ENCODE assay signal across 25 cellular contexts in the genomic region with DNA sequence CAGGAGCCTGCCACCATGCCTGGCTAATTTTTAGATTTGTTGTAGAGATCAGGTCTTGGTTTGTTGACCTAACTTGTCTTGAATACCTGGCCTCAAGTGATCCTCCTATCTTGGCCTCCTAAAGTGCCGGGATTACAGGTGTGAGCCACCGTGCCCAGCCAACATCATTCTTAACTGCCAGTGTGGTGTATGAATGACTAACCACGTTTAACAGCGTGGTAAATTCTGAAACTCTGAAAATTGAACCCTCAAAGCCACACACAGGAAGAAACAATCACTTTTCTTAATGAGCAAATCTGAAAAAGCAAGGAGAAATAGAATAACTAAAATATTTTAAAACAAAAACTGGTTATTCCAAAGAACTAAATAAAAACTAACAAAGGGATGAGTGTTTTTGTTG. TPM values are rescaled to one million over a fixed set of nuclear protein-coding genes. Genes with fewer than 3 reads are reported as not detected.
DNase-seq lines count a peak whose midpoint lies in the region; ATAC-seq lines count a peak whose summit lies in the region.
"Had no signal": no experiment of that assay in that cellular context is flagged by ENCODE, and none has a peak within 500 bp of the region (broad histone marks: within the 10 kb centered on the region; RNA-seq: fewer than 3 reads in every experiment).

No MANE protein-coding gene starts in this region.

- CTCF ChIA-PET in activated CD4-positive, alpha-beta T cell treated with anti-CD3 and anti-CD28 coated beads for 36 hours (lab: Charles Lee) = interaction anchor here (0.6 to 1.3 kb wide), 5 partner anchors 17 to 543 kb away, joined by 3 read pairs; no protein-coding TSS in a partner anchor
- CTCF ChIA-PET in activated naive CD4-positive, alpha-beta T cell treated with anti-CD3 and anti-CD28 coated beads, Interleukin-2, amount 10 ng/mL, durations not matched to agents 7 days and 5 days (lab: Charles Lee) = interaction anchor here (0.7 to 1.8 kb wide), 2 partner anchors 22 to 43 kb away, joined by 3 to 4 read pairs; no protein-coding TSS in a partner anchor
- CTCF ChIA-PET in naive thymus-derived CD4-positive, alpha-beta T cell (lab: Charles Lee) = interaction anchor here (0.9 kb wide), 1 partner anchor 16 kb away, joined by 3 read pairs; no protein-coding TSS in a partner anchor

- H3K27me3 ChIP-seq in naive thymus-derived CD4-positive, alpha-beta T cell (ENCODE audit: control insufficient read depth in 2 of 2, insufficient read depth in 2 of 2, low read length in 2 of 2) = no peaks in the 10 kb centered on the region

- H3K27me3 Mint-ChIP-seq in activated CD4-positive, alpha-beta T cell treated with anti-CD3 and anti-CD28 coated beads for 36 hours = no peaks in the 10 kb centered on the region
- H3K27me3 Mint-ChIP-seq in activated naive CD4-positive, alpha-beta T cell treated with anti-CD3 and anti-CD28 coated beads, Interleukin-2, amount 10 ng/mL, durations not matched to agents 7 days and 5 days = no peaks in the 10 kb centered on the region
- no peaks in the 10 kb centered on the region for H3K27me3 Mint-ChIP-seq in activated T-helper 17 cell treated with anti-CD3 and anti-CD28 coated beads, Interleukin-2, amount 50 U/mL, for 72 hours
- no peaks in the 10 kb centered on the region for H3K27me3 Mint-ChIP-seq in naive thymus-derived CD4-positive, alpha-beta T cell

- no peak overlapping the region for H3K27ac ChIP-seq in naive thymus-derived CD4-positive, alpha-beta T cell (ENCODE audit: low read depth, low read length)

- POLR2A ChIA-PET in activated CD4-positive, alpha-beta T cell treated with anti-CD3 and anti-CD28 coated beads for 36 hours (lab: Charles Lee) = no interaction called here
- POLR2A ChIA-PET in naive thymus-derived CD4-positive, alpha-beta T cell (lab: Charles Lee) = no interaction called here

- H3K4me3 Mint-ChIP-seq in activated CD4-positive, alpha-beta T cell treated with anti-CD3 and anti-CD28 coated beads for 36 hours = no peak overlapping the region
- H3K4me3 Mint-ChIP-seq in activated naive CD4-positive, alpha-beta T cell treated with anti-CD3 and anti-CD28 coated beads, Interleukin-2, amount 10 ng/mL, durations not matched to agents 7 days and 5 days = no peak overlapping the region
- no peak overlapping the region for H3K4me3 Mint-ChIP-seq in activated T-helper 17 cell treated with anti-CD3 and anti-CD28 coated beads, Interleukin-2, amount 50 U/mL, for 72 hours
- no peak overlapping the region for H3K4me3 Mint-ChIP-seq in stimulated activated effector memory CD8-positive, alpha-beta T cell treated with anti-CD3 and anti-CD28 coated beads, Interleukin-12 subunit alpha, Interleukin-12 subunit beta, amount 100 ng/mL, for 72 hours
- H3K4me3 Mint-ChIP-seq in naive thymus-derived CD4-positive, alpha-beta T cell = peak overlapping the region in 1 of 10 donors; percentile 37
- H3K4me3 Mint-ChIP-seq: CD14-positive monocyte had no signal

- ATAC-seq in activated CD4-positive, alpha-beta T cell treated with anti-CD3 and anti-CD28 coated beads for 36 hours = peak; percentile 62
- ATAC-seq in activated naive CD4-positive, alpha-beta T cell treated with anti-CD3 and anti-CD28 coated beads, Interleukin-2, amount 50 U/mL, for 72 hours = peak; percentile 64 to 70
- ATAC-seq in activated T-helper 17 cell treated with anti-CD3 and anti-CD28 coated beads, Interleukin-2, amount 50 U/mL, for 72 hours (replicated peaks) = peak; percentile 82
- ATAC-seq in stimulated activated effector memory CD8-positive, alpha-beta T cell treated with anti-CD3 and anti-CD28 coated beads, Interleukin-12 subunit alpha, Interleukin-12 subunit beta, amount 100 ng/mL, for 72 hours = peak; percentile 85
- ATAC-seq in naive thymus-derived CD4-positive, alpha-beta T cell = no peak

- peak; percentile 28 for DNase-seq in activated CD4-positive, alpha-beta T cell treated with anti-CD3 and anti-CD28 coated beads for 36 hours
- DNase-seq in activated CD4-positive, alpha-beta T cell treated with anti-CD3 and anti-CD28 coated beads for 1 hour = no peak
- DNase-seq in activated naive CD4-positive, alpha-beta T cell treated with anti-CD3 and anti-CD28 coated beads, Interleukin-2, amount 50 U/mL, for 72 hours (ENCODE audit: low spot score in 2 of 2) = no peak
- no peak for DNase-seq in activated naive CD4-positive, alpha-beta T cell treated with anti-CD3 and anti-CD28 coated beads, Interleukin-2, amount 10 ng/mL, durations not matched to agents 7 days and 5 days
- DNase-seq in stimulated activated effector memory CD8-positive, alpha-beta T cell treated with anti-CD3 and anti-CD28 coated beads, Interleukin-12 subunit alpha, Interleukin-12 subunit beta, amount 100 ng/mL, for 72 hours (ENCODE audit: low spot score in 2 of 2) = no peak
- no peak for DNase-seq in naive thymus-derived CD4-positive, alpha-beta T cell
- DNase-seq in NCI-H446 (lab: John Stamatoyannopoulos, UW) = no peak
- DNase-seq: 8988T, Caco-2, DMS153, EL, Kasumi-1, MM.1S, NCI-H1092 treated with DMSO at 0.1 percent for 48 hours, NCI-H146, NCI-H2029 treated with DMSO at 0.1 percent for 48 hours, NCI-H2171, NCI-H446 treated with DMSO at 0.1 percent for 48 hours, NCI-H69, RPMI8226, SHP77 treated with DMSO at 0.1 percent for 48 hours had no signal

- no peak overlapping the region for H3K4me3 ChIP-seq in naive thymus-derived CD4-positive, alpha-beta T cell (ENCODE audit: low read length)

- H3K9me3 ChIP-seq in naive thymus-derived CD4-positive, alpha-beta T cell (ENCODE audit: control insufficient read depth in 2 of 3, low read length in 3 of 3) = no peaks in the 10 kb centered on the region
- H3K9me3 ChIP-seq: Caco-2 had no signal

- H3K4me1 Mint-ChIP-seq in activated CD4-positive, alpha-beta T cell treated with anti-CD3 and anti-CD28 coated beads for 36 hours = peaks cover 23% of the 10 kb centered on the region
- peaks cover 32% of the 10 kb centered on the region for H3K4me1 Mint-ChIP-seq in activated naive CD4-positive, alpha-beta T cell treated with anti-CD3 and anti-CD28 coated beads, Interleukin-2, amount 10 ng/mL, durations not matched to agents 7 days and 5 days
- peaks cover 20% of the 10 kb centered on the region for H3K4me1 Mint-ChIP-seq in activated T-helper 17 cell treated with anti-CD3 and anti-CD28 coated beads, Interleukin-2, amount 50 U/mL, for 72 hours
- peaks cover 24% of the 10 kb centered on the region for H3K4me1 Mint-ChIP-seq in stimulated activated effector memory CD8-positive, alpha-beta T cell treated with anti-CD3 and anti-CD28 coated beads, Interleukin-12 subunit alpha, Interleukin-12 subunit beta, amount 100 ng/mL, for 72 hours
- H3K4me1 Mint-ChIP-seq in naive thymus-derived CD4-positive, alpha-beta T cell = peaks cover 8 to 33% (median 23%) of the 10 kb centered on the region in 7 donors

- intact Hi-C loops in activated CD4-positive, alpha-beta T cell treated with anti-CD3 and anti-CD28 coated beads for 36 hours (cut with DNase I, micrococcal nuclease) = loop anchor here in 1 of 2 experiments (5.0 kb wide), 1 partner anchor 145 kb away; a partner anchor contains a TSS
- intact Hi-C loops in naive thymus-derived CD4-positive, alpha-beta T cell (cut with micrococcal nuclease) = loop anchor here in 1 of 2 donors (5.0 kb wide), 1 partner anchor 630 kb away; no protein-coding TSS in a partner anchor

- H3K27ac Mint-ChIP-seq in activated CD4-positive, alpha-beta T cell treated with anti-CD3 and anti-CD28 coated beads for 36 hours = no peak overlapping the region
- H3K27ac Mint-ChIP-seq in activated naive CD4-positive, alpha-beta T cell treated with anti-CD3 and anti-CD28 coated beads, Interleukin-2, amount 50 U/mL, for 72 hours = peak overlapping the region in 1 of 2 donors; percentile 52
- no peak overlapping the region for H3K27ac Mint-ChIP-seq in activated naive CD4-positive, alpha-beta T cell treated with anti-CD3 and anti-CD28 coated beads, Interleukin-2, amount 10 ng/mL, durations not matched to agents 7 days and 5 days
- H3K27ac Mint-ChIP-seq in activated T-helper 17 cell treated with anti-CD3 and anti-CD28 coated beads, Interleukin-2, amount 50 U/mL, for 72 hours = peak overlapping the region; percentile 64
- peak overlapping the region; percentile 14 for H3K27ac Mint-ChIP-seq in stimulated activated effector memory CD8-positive, alpha-beta T cell treated with anti-CD3 and anti-CD28 coated beads, Interleukin-12 subunit alpha, Interleukin-12 subunit beta, amount 100 ng/mL, for 72 hours
- peak overlapping the region in 1 of 9 donors; percentile 16 for H3K27ac Mint-ChIP-seq in naive thymus-derived CD4-positive, alpha-beta T cell

- H3K36me3 Mint-ChIP-seq in activated CD4-positive, alpha-beta T cell treated with anti-CD3 and anti-CD28 coated beads for 36 hours (ENCODE audit: low read depth) = peaks cover 10% of the 10 kb centered on the region
- H3K36me3 Mint-ChIP-seq in activated naive CD4-positive, alpha-beta T cell treated with anti-CD3 and anti-CD28 coated beads, Interleukin-2, amount 50 U/mL, for 72 hours = no peaks in the 10 kb centered on the region
- peaks cover 42% of the 10 kb centered on the region for H3K36me3 Mint-ChIP-seq in activated naive CD4-positive, alpha-beta T cell treated with anti-CD3 and anti-CD28 coated beads, Interleukin-2, amount 10 ng/mL, durations not matched to agents 7 days and 5 days
- peaks cover 68% of the 10 kb centered on the region for H3K36me3 Mint-ChIP-seq in activated T-helper 17 cell treated with anti-CD3 and anti-CD28 coated beads, Interleukin-2, amount 50 U/mL, for 72 hours (ENCODE audit: low read depth)
- peaks cover 53% of the 10 kb centered on the region for H3K36me3 Mint-ChIP-seq in stimulated activated effector memory CD8-positive, alpha-beta T cell treated with anti-CD3 and anti-CD28 coated beads, Interleukin-12 subunit alpha, Interleukin-12 subunit beta, amount 100 ng/mL, for 72 hours
- H3K36me3 Mint-ChIP-seq in naive thymus-derived CD4-positive, alpha-beta T cell = peaks cover 7 to 29% (median 20%) of the 10 kb centered on the region in 5 donors

- H3K9me3 Mint-ChIP-seq in activated CD4-positive, alpha-beta T cell treated with anti-CD3 and anti-CD28 coated beads for 36 hours (ENCODE audit: low read depth) = no peaks in the 10 kb centered on the region
- H3K9me3 Mint-ChIP-seq in activated naive CD4-positive, alpha-beta T cell treated with anti-CD3 and anti-CD28 coated beads, Interleukin-2, amount 50 U/mL, for 72 hours = no peaks in the 10 kb centered on the region
- no peaks in the 10 kb centered on the region for H3K9me3 Mint-ChIP-seq in activated naive CD4-positive, alpha-beta T cell treated with anti-CD3 and anti-CD28 coated beads, Interleukin-2, amount 10 ng/mL, durations not matched to agents 7 days and 5 days
- H3K9me3 Mint-ChIP-seq in activated T-helper 17 cell treated with anti-CD3 and anti-CD28 coated beads, Interleukin-2, amount 50 U/mL, for 72 hours = no peaks in the 10 kb centered on the region
- no peaks in the 10 kb centered on the region for H3K9me3 Mint-ChIP-seq in stimulated activated effector memory CD8-positive, alpha-beta T cell treated with anti-CD3 and anti-CD28 coated beads, Interleukin-12 subunit alpha, Interleukin-12 subunit beta, amount 100 ng/mL, for 72 hours
- no peaks in the 10 kb centered on the region for H3K9me3 Mint-ChIP-seq in naive thymus-derived CD4-positive, alpha-beta T cell
- H3K9me3 Mint-ChIP-seq: CD14-positive monocyte had no signal

- peaks cover 5 to 36% (median 8%) of the 10 kb centered on the region in 3 experiments for H3K36me3 ChIP-seq in naive thymus-derived CD4-positive, alpha-beta T cell (ENCODE audit: control insufficient read depth in 2 of 3, insufficient read depth in 3 of 3, low read length in 3 of 3)

- H3K4me1 ChIP-seq in naive thymus-derived CD4-positive, alpha-beta T cell (ENCODE audit: control insufficient read depth in 2 of 2, insufficient read depth in 2 of 2, low read length in 2 of 2) = peaks cover 0 to 2% of the 10 kb centered on the region in 2 donors
- H3K4me1 ChIP-seq: Caco-2 had no signal

RNA-seq across cellular contexts. Expression of gene TMEM9B, which starts 7.4 kb away (rescaled TPM):
- total RNA-seq in activated CD4-positive, alpha-beta T cell treated with anti-CD3 and anti-CD28 coated beads for 36 hours = 10 to 100 TPM in 1 of 2 experiments, 1 to 10 TPM in 1; 9.9 to 13.1 TPM
- total RNA-seq in activated naive CD4-positive, alpha-beta T cell treated with anti-CD3 and anti-CD28 coated beads, Interleukin-2, amount 50 U/mL, for 72 hours = 10 to 100 TPM; 13.2 to 21.6 TPM
- 10 to 100 TPM; 15.0 to 24.3 TPM for total RNA-seq in activated T-helper 17 cell treated with anti-CD3 and anti-CD28 coated beads, Interleukin-2, amount 50 U/mL, for 72 hours
- 10 to 100 TPM; 16.2 to 33.6 (median 30.6) TPM for total RNA-seq in naive thymus-derived CD4-positive, alpha-beta T cell
- polyA plus RNA-seq in naive thymus-derived CD4-positive, alpha-beta T cell = 10 to 100 TPM; 62.1 to 83.0 TPM

RNA-seq across cellular contexts. Expression of gene ASCL3, which starts 14.0 kb away (rescaled TPM):
- total RNA-seq in activated CD4-positive, alpha-beta T cell treated with anti-CD3 and anti-CD28 coated beads for 36 hours = not detected
- total RNA-seq in activated naive CD4-positive, alpha-beta T cell treated with anti-CD3 and anti-CD28 coated beads, Interleukin-2, amount 50 U/mL, for 72 hours = not detected
- total RNA-seq in activated T-helper 17 cell treated with anti-CD3 and anti-CD28 coated beads, Interleukin-2, amount 50 U/mL, for 72 hours = not detected
- not detected for total RNA-seq in naive thymus-derived CD4-positive, alpha-beta T cell
- polyA plus RNA-seq in naive thymus-derived CD4-positive, alpha-beta T cell = not detected
- total RNA-seq: Caco-2, H1 had no signal
- polyA plus RNA-seq: AG04450, CD14-positive monocyte, H1 had no signal

RNA-seq across cellular contexts. Expression of gene C11orf16, which starts 24.1 kb away (rescaled TPM):
- not detected for total RNA-seq in activated CD4-positive, alpha-beta T cell treated with anti-CD3 and anti-CD28 coated beads for 36 hours
- total RNA-seq in activated naive CD4-positive, alpha-beta T cell treated with anti-CD3 and anti-CD28 coated beads, Interleukin-2, amount 50 U/mL, for 72 hours = not detected
- total RNA-seq in activated T-helper 17 cell treated with anti-CD3 and anti-CD28 coated beads, Interleukin-2, amount 50 U/mL, for 72 hours = not detected
- not detected for total RNA-seq in naive thymus-derived CD4-positive, alpha-beta T cell
- polyA plus RNA-seq in naive thymus-derived CD4-positive, alpha-beta T cell = not detected
- total RNA-seq: Caco-2, H1 had no signal
- polyA plus RNA-seq: AG04450, CD14-positive monocyte had no signal

RNA-seq across cellular contexts. Expression of gene AKIP1, which starts 45.9 kb away (rescaled TPM):
- total RNA-seq in activated CD4-positive, alpha-beta T cell treated with anti-CD3 and anti-CD28 coated beads for 36 hours = 10 to 100 TPM; 29.8 to 32.2 TPM
- total RNA-seq in activated naive CD4-positive, alpha-beta T cell treated with anti-CD3 and anti-CD28 coated beads, Interleukin-2, amount 50 U/mL, for 72 hours = 10 to 100 TPM; 25.9 to 32.9 TPM
- total RNA-seq in activated T-helper 17 cell treated with anti-CD3 and anti-CD28 coated beads, Interleukin-2, amount 50 U/mL, for 72 hours = 10 to 100 TPM; 25.6 to 31.9 TPM
- total RNA-seq in naive thymus-derived CD4-positive, alpha-beta T cell = 10 to 100 TPM in 3 of 5 experiments, 1 to 10 TPM in 2; 5.6 to 20.9 (median 11.2) TPM
- polyA plus RNA-seq in naive thymus-derived CD4-positive, alpha-beta T cell = 1 to 10 TPM; 8.1 to 9.9 TPM

RNA-seq across cellular contexts. Expression of gene NRIP3, which starts 46.9 kb away (rescaled TPM):
- total RNA-seq in activated CD4-positive, alpha-beta T cell treated with anti-CD3 and anti-CD28 coated beads for 36 hours = 1 to 10 TPM; 2.1 to 2.2 TPM
- 1 to 10 TPM; 2.3 to 3.0 TPM for total RNA-seq in activated naive CD4-positive, alpha-beta T cell treated with anti-CD3 and anti-CD28 coated beads, Interleukin-2, amount 50 U/mL, for 72 hours
- 1 to 10 TPM; 2.2 to 2.4 TPM for total RNA-seq in activated T-helper 17 cell treated with anti-CD3 and anti-CD28 coated beads, Interleukin-2, amount 50 U/mL, for 72 hours
- 10 to 100 TPM in 1 of 5 experiments, 1 to 10 TPM in 2, under 1 TPM in 2; 0.59 to 11.0 (median 3.4) TPM for total RNA-seq in naive thymus-derived CD4-positive, alpha-beta T cell
- under 1 TPM in 1 of 2 donors, not detected in 1; 0.13 TPM for polyA plus RNA-seq in naive thymus-derived CD4-positive, alpha-beta T cell

Comparison
In these comparisons a context has a peak if more than half of its experiments do, and no peak if none do; other contexts are left out.
1. H3K27ac Mint-ChIP-seq: peak in activated T-helper 17 cell treated with anti-CD3 and anti-CD28 coated beads, Interleukin-2, amount 50 U/mL, for 72 hours (single experiment) and stimulated activated effector memory CD8-positive, alpha-beta T cell treated with anti-CD3 and anti-CD28 coated beads, Interleukin-12 subunit alpha, Interleukin-12 subunit beta, amount 100 ng/mL, for 72 hours (single experiment); none in activated CD4-positive, alpha-beta T cell treated with anti-CD3 and anti-CD28 coated beads for 36 hours (single experiment) and activated naive CD4-positive, alpha-beta T cell treated with anti-CD3 and anti-CD28 coated beads, Interleukin-2, amount 10 ng/mL, durations not matched to agents 7 days and 5 days (single experiment).